5 cellular contexts compared by ENCODE assay signal in genomic region chr10:72654720-72655119, GRCh38.
"Had no signal": no experiment of that assay in that cellular context is flagged by ENCODE, and none has a peak within 500 bp of the region (broad histone marks: within the 10 kb centered on the region; RNA-seq: fewer than 3 reads in every experiment).

No MANE protein-coding gene starts in this region.

- DNase-seq: GM23248, H9, HCEC 1CT, IMR-90, KBM-7 had no signal

- H3K27ac ChIP-seq: GM23248 had no signal

- H3K4me3 ChIP-seq: GM23248 had no signal
